In the genomic region with DNA sequence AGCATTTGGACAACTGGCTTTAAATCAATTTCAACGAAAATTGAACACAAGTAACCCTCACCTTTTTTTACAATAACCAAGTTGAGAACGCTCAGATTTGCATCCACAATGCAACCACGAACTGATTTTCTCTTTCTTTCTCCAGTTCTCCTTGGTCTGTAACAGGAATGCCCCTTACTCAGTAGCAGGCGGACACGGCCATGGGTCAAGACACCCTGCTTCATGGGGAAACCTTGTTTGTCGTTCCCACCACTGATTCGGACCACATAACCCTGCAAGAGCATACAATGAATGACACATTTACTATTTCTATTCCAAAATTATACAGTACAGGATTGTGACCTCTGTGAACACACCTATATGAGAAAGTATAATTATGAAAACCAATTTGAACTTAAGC, we compare ENCODE assay signal across 8 cellular contexts. TPM values are rescaled to one million over a fixed set of nuclear protein-coding genes. Genes with fewer than 3 reads are reported as not detected.
DNase-seq lines count a peak whose midpoint lies in the region; ATAC-seq and TF ChIP-seq lines count a peak whose summit lies in the region.

No MANE protein-coding gene starts in this region.

- ATAC-seq in left cardiac atrium (no peak), mucosa of descending colon (no peak)
- ATAC-seq in activated T-helper 17 cell treated with anti-CD3 and anti-CD28 coated beads, Interleukin-2, amount 50 U/mL, for 72 hours (replicated peaks): no peak

- H3K4me3 ChIP-seq in cardiac muscle cell (peak overlapping the region; percentile 72), tibial artery (peak overlapping the region; percentile 61 to 82), mucosa of descending colon (no peak overlapping the region)

- peaks cover 69% of the 10 kb centered on the region for H3K36me3 Mint-ChIP-seq in activated T-helper 17 cell treated with anti-CD3 and anti-CD28 coated beads, Interleukin-2, amount 50 U/mL, for 72 hours (ENCODE audit: low read depth)
- H3K36me3 Mint-ChIP-seq in immature natural killer cell: peaks cover 6 to 43% (median 33%) of the 10 kb centered on the region in 3 donors

- H3K9me3 ChIP-seq in cardiac muscle cell (ENCODE audit: low read depth) (no peaks in the 10 kb centered on the region), tibial artery (no peaks in the 10 kb centered on the region), mucosa of descending colon (no peaks in the 10 kb centered on the region)

- H3K36me3 ChIP-seq in cardiac muscle cell (peaks cover 44% of the 10 kb centered on the region), tibial artery (peaks cover 40 to 49% (median 43%) of the 10 kb centered on the region in 3 donors), mucosa of descending colon (ENCODE audit: low read depth) (peaks cover 5% of the 10 kb centered on the region)

- intact Hi-C loops in left cardiac atrium (cut with DNase I) (loop anchor here in 1 of 2 donors (5.0 to 10.0 kb wide), 2 partner anchors 284 to 326 kb away; no protein-coding TSS in a partner anchor), tibial artery (cut with DNase I; ENCODE audit: low total_unique reads) (loop anchor here (2.0 to 10.0 kb wide), 2 partner anchors 78 to 274 kb away; a partner anchor contains a TSS), mucosa of descending colon (cut with DNase I, micrococcal nuclease) (no loop called here)

- peak overlapping the region; percentile 93 for H3K27ac ChIP-seq in cardiac muscle cell
- peak overlapping the region; percentile 92 to 93 for H3K27ac ChIP-seq in tibial artery

- H3K4me1 Mint-ChIP-seq in activated T-helper 17 cell treated with anti-CD3 and anti-CD28 coated beads, Interleukin-2, amount 50 U/mL, for 72 hours: peaks cover 23% of the 10 kb centered on the region
- peaks cover 42 to 54% of the 10 kb centered on the region in 2 donors for H3K4me1 Mint-ChIP-seq in immature natural killer cell

- H3K4me3 Mint-ChIP-seq in activated T-helper 17 cell treated with anti-CD3 and anti-CD28 coated beads, Interleukin-2, amount 50 U/mL, for 72 hours: peak overlapping the region; percentile 96
- peak overlapping the region; percentile 96 to 100 (median 97) for H3K4me3 Mint-ChIP-seq in immature natural killer cell

- no peak for TF ChIP-seq CTCF in cardiac muscle cell (IDR thresholded peaks at IDR 0.05; ENCODE audit: low read depth, low read length)
- TF ChIP-seq CTCF in tibial artery (IDR thresholded peaks at IDR 0.05): no peak
- TF ChIP-seq CTCF in mucosa of descending colon (IDR thresholded peaks at IDR 0.05): no peak

- no peaks in the 10 kb centered on the region for H3K9me3 Mint-ChIP-seq in activated T-helper 17 cell treated with anti-CD3 and anti-CD28 coated beads, Interleukin-2, amount 50 U/mL, for 72 hours
- no peaks in the 10 kb centered on the region for H3K9me3 Mint-ChIP-seq in immature natural killer cell

- DNase-seq in cardiac muscle cell (ENCODE audit: low read depth in 1 of 2, low spot score in 1 of 2): peak in 1 of 2 donors; percentile 23
- DNase-seq in left cardiac atrium: no peak
- DNase-seq in immature natural killer cell: peak in 1 of 3 donors; percentile 18
- DNase-seq in tibial artery: no peak
- no peak for DNase-seq in CD1c-positive myeloid dendritic cell (ENCODE audit: extremely low spot score)
- no peak for DNase-seq in mucosa of descending colon
- no peak for DNase-seq in medulla oblongata (ENCODE audit: extremely low spot score)

- H3K27me3 Mint-ChIP-seq in activated T-helper 17 cell treated with anti-CD3 and anti-CD28 coated beads, Interleukin-2, amount 50 U/mL, for 72 hours: no peaks in the 10 kb centered on the region
- H3K27me3 Mint-ChIP-seq in immature natural killer cell (ENCODE audit: low read depth in 3 of 3): peaks cover 9 to 18% (median 10%) of the 10 kb centered on the region in 3 donors

- H3K27ac Mint-ChIP-seq in activated T-helper 17 cell treated with anti-CD3 and anti-CD28 coated beads, Interleukin-2, amount 50 U/mL, for 72 hours: peak overlapping the region; percentile 97
- peak overlapping the region; percentile 97 to 99 (median 98) for H3K27ac Mint-ChIP-seq in immature natural killer cell

- H3K4me1 ChIP-seq in cardiac muscle cell (ENCODE audit: low read depth) (no peaks in the 10 kb centered on the region), tibial artery (peaks cover 0 to 28% (median 17%) of the 10 kb centered on the region in 4 donors), mucosa of descending colon (ENCODE audit: low read depth) (peaks cover 19% of the 10 kb centered on the region)

- H3K27me3 ChIP-seq in cardiac muscle cell: no peaks in the 10 kb centered on the region
- no peaks in the 10 kb centered on the region for H3K27me3 ChIP-seq in tibial artery

RNA-seq across cellular contexts. Expression of a gene that starts 1.4 kb away (rescaled TPM):
- total RNA-seq in cardiac muscle cell: 752 and 960 TPM in 2 replicates
- polyA plus RNA-seq in cardiac muscle cell: 637 and 654 TPM in 2 replicates
- total RNA-seq in left cardiac atrium: 1,000 to 10,000 TPM; 1,134 to 1,265 TPM
- 1,000 to 10,000 TPM; 2,772 to 3,529 TPM for total RNA-seq in activated T-helper 17 cell treated with anti-CD3 and anti-CD28 coated beads, Interleukin-2, amount 50 U/mL, for 72 hours
- 1,000 to 10,000 TPM; 1,152 to 2,047 (median 1,301) TPM for polyA plus RNA-seq in immature natural killer cell
- total RNA-seq in mucosa of descending colon: 1,000 to 10,000 TPM; 1,587 to 1,905 (median 1,789) TPM

RNA-seq across cellular contexts. Expression of a gene that starts 30.2 kb away (rescaled TPM):
- 1.7 and 1.9 TPM in 2 replicates for total RNA-seq in cardiac muscle cell
- 0.24 and 1.1 TPM in 2 replicates for polyA plus RNA-seq in cardiac muscle cell
- total RNA-seq in left cardiac atrium: 1 to 10 TPM; 3.0 to 4.7 TPM
- total RNA-seq in activated T-helper 17 cell treated with anti-CD3 and anti-CD28 coated beads, Interleukin-2, amount 50 U/mL, for 72 hours: 1 to 10 TPM; 2.9 to 3.1 TPM
- under 1 TPM in 1 of 3 donors, not detected in 2; 0.11 TPM for polyA plus RNA-seq in immature natural killer cell
- 10 to 100 TPM in 2 of 3 donors, 1 to 10 TPM in 1; 5.3 to 11.5 (median 11.1) TPM for total RNA-seq in mucosa of descending colon
